1 cellular context compared by ENCODE assay signal in the genomic region with DNA sequence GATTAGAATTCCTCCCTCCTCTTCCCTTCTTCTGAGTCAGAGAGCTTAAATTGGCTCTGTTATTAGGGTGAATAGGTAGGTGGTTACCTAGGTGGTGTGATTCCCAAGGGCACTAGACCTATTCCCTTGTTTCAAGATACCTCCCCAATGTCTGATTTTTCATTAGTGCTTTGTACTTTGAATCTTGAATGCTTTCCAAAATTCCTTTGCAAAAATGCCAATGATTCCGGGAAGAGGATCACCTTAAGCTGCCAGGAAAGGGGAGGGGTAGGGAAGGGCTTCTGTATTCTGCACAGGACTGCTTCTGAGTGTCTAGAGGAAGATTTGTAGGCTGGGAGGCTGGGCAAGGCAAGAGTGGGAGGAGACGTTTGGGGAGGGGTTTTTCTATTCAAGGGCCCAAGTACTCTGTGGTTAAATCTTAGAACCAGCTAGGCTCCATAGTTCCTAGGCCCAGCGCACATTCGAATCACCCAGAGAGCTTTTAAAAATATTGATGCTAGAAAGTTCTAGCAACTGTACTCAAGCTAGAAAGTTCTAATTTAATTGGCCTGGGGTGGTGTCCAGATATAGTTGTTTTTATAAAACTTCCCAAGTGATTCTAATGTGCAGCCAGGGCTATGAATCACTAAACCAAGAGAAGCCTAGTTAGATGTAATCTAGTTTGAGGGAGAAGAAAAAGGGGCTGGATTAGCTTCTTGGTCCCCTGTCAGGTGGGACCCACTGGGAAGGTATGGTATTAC.
TF ChIP-seq lines count a peak whose summit lies in the region.

No MANE protein-coding gene starts in this region.

TF ChIP-seq in SK-N-SH treated with all-trans-retinoic acid at 6 μM for 48 hours, 23 proteins besides CTCF, POLR2A, EP300 and RAD21 (continued from another document):
- TF ChIP-seq, protein P1, sequence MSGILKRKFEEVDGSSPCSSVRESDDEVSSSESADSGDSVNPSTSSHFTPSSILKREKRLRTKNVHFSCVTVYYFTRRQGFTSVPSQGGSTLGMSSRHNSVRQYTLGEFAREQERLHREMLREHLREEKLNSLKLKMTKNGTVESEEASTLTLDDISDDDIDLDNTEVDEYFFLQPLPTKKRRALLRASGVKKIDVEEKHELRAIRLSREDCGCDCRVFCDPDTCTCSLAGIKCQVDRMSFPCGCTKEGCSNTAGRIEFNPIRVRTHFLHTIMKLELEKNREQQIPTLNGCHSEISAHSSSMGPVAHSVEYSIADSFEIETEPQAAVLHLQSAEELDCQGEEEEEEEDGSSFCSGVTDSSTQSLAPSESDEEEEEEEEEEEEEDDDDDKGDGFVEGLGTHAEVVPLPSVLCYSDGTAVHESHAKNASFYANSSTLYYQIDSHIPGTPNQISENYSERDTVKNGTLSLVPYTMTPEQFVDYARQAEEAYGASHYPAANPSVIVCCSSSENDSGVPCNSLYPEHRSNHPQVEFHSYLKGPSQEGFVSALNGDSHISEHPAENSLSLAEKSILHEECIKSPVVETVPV (CRISPR knock-in tag; IDR thresholded peaks at IDR 0.05) = no peak
